1 cellular context compared by ENCODE assay signal in genomic region chr14:44833376-44833775, GRCh38.
TF ChIP-seq lines count a peak whose summit lies in the region.

No MANE protein-coding gene starts in this region.

TF ChIP-seq in SK-N-SH treated with all-trans-retinoic acid at 6 μM for 48 hours, 23 proteins besides CTCF, POLR2A, EP300 and RAD21 (continued from another document):
- TF ChIP-seq, protein P1, sequence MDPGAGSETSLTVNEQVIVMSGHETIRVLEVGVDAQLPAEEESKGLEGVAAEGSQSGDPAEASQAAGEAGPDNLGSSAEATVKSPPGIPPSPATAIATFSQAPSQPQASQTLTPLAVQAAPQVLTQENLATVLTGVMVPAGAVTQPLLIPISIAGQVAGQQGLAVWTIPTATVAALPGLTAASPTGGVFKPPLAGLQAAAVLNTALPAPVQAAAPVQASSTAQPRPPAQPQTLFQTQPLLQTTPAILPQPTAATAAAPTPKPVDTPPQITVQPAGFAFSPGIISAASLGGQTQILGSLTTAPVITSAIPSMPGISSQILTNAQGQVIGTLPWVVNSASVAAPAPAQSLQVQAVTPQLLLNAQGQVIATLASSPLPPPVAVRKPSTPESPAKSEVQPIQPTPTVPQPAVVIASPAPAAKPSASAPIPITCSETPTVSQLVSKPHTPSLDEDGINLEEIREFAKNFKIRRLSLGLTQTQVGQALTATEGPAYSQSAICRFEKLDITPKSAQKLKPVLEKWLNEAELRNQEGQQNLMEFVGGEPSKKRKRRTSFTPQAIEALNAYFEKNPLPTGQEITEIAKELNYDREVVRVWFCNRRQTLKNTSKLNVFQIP (CRISPR knock-in tag; IDR thresholded peaks at IDR 0.05; ENCODE audit: borderline replicate concordance, low read depth) = no peak
- no peak for TF ChIP-seq ZNF70 (CRISPR knock-in tag; IDR thresholded peaks at IDR 0.05)
